20 cellular contexts compared by ENCODE assay signal in the genomic region with DNA sequence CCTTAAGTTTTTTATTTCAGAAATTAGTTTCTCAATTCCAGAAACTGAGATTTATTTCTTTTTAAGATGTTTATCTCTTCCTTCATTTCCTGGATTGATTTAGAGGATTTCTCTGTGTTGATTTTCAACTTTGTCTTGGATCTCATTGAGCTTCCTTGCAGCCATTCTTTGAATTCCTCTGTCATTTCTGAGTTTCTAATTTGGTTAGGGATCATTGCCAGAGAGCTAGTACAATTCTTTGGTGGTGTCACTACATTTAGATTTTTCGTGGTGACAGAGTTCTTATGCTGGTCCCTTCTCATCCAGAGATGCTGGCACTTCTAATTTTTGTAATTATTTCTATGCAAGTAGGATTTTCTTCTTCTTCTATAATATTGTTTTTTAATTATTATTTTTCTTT.
DNase-seq lines count a peak whose midpoint lies in the region; FAIRE-seq and TF ChIP-seq lines count a peak whose summit lies in the region.
"Had no signal": no experiment of that assay in that cellular context is flagged by ENCODE, and none has a peak within 500 bp of the region (broad histone marks: within the 10 kb centered on the region; RNA-seq: fewer than 3 reads in every experiment).

No MANE protein-coding gene starts in this region.

- intact Hi-C loops in posterior cingulate gyrus (cut with DNase I), result no loop called here

- H2AFZ ChIP-seq in astrocyte (ENCODE audit: low read depth, low read length), result no peak overlapping the region

- DNase-seq in GM04503 (ENCODE audit: low read depth), result peak; percentile 33
- DNase-seq in astrocyte (ENCODE audit: low read depth), result peak; percentile 9
- DNase-seq in fibroblast of peridontal ligament (ENCODE audit: extremely low read depth), result peak; percentile 25
- no peak for DNase-seq in GM19239 (ENCODE audit: insufficient read length, low spot score)
- no peak for DNase-seq in stimulated activated CD4-positive, alpha-beta T cell treated with anti-CD3 and anti-CD28 coated beads, Interleukin-1b, Interleukin-23, amount 100 ng/mL, for 48 hours
- DNase-seq in T-helper 2 cell, result no peak
- DNase-seq in posterior cingulate gyrus, result no peak
- DNase-seq: CD4-positive, CD25-positive, alpha-beta regulatory T cell; DMS153; GDM1; Karpas-422; MV-4-11; NCI-H1105; NCI-H1436 treated with DMSO at 0.1 percent for 48 hours; NCI-H446; NCI-H524 treated with DMSO at 0.1 percent for 48 hours; PC-3 had no signal

- H4K20me1 ChIP-seq in astrocyte (ENCODE audit: insufficient read depth, low read length), result no peaks in the 10 kb centered on the region
- H4K20me1 ChIP-seq: BLaER1 had no signal

- no peak overlapping the region for H3K9ac ChIP-seq in astrocyte (ENCODE audit: low read length)
- H3K9ac ChIP-seq: BLaER1 had no signal

- no peak overlapping the region for H3K27ac ChIP-seq in astrocyte (ENCODE audit: low read depth, low read length)
- H3K27ac ChIP-seq: BLaER1 had no signal

- FAIRE-seq in astrocyte (lab: Jason Lieb, UNC) (peak; percentile 83), GM19239 (lab: Jason Lieb, UNC) (no peak)
- FAIRE-seq: GM12892, H54 had no signal

- peaks cover 4% of the 10 kb centered on the region for H3K9me3 Mint-ChIP-seq in astrocyte (ENCODE audit: unreplicated experiment)

- no peaks in the 10 kb centered on the region for H3K9me3 ChIP-seq in astrocyte (ENCODE audit: insufficient read depth, low read depth, low read length)

- TF ChIP-seq CTCF in astrocyte (IDR thresholded peaks at IDR 0.05; ENCODE audit: insufficient read depth, low read depth, low read length), result no peak

- H3K4me1 Mint-ChIP-seq in astrocyte (ENCODE audit: low read depth, unreplicated experiment), result peaks cover 8% of the 10 kb centered on the region

- no peaks in the 10 kb centered on the region for H3K36me3 Mint-ChIP-seq in astrocyte (ENCODE audit: low read depth, unreplicated experiment)
- H3K36me3 Mint-ChIP-seq: CD4-positive, CD25-positive, alpha-beta regulatory T cell had no signal

- no peak overlapping the region for H3K4me3 ChIP-seq in astrocyte (ENCODE audit: insufficient read depth, low read depth, low read length)
- H3K4me3 ChIP-seq: BLaER1 had no signal

- no peaks in the 10 kb centered on the region for H3K27me3 Mint-ChIP-seq in astrocyte (ENCODE audit: low read depth, unreplicated experiment)
- H3K27me3 Mint-ChIP-seq: CD4-positive, CD25-positive, alpha-beta regulatory T cell had no signal

- H3K27ac Mint-ChIP-seq in astrocyte (ENCODE audit: unreplicated experiment), result no peak overlapping the region
- H3K27ac Mint-ChIP-seq: CD4-positive, CD25-positive, alpha-beta regulatory T cell had no signal

- H3K36me3 ChIP-seq in astrocyte (ENCODE audit: insufficient read depth, low read length), result no peaks in the 10 kb centered on the region
- H3K36me3 ChIP-seq: BLaER1 had no signal

- H3K79me2 ChIP-seq in astrocyte (ENCODE audit: insufficient read depth, low read length), result no peaks in the 10 kb centered on the region

- H3K27me3 ChIP-seq in astrocyte (ENCODE audit: insufficient read depth, low read length), result no peaks in the 10 kb centered on the region
- H3K27me3 ChIP-seq: BLaER1 had no signal

- no peak overlapping the region for H3K4me2 ChIP-seq in astrocyte (ENCODE audit: low read length)
- H3K4me2 ChIP-seq: BLaER1 had no signal

- H3K4me1 ChIP-seq in astrocyte (ENCODE audit: insufficient read depth, low read length), result no peaks in the 10 kb centered on the region
- H3K4me1 ChIP-seq: BLaER1 had no signal

- H3K4me3 Mint-ChIP-seq in astrocyte (ENCODE audit: unreplicated experiment), result no peak overlapping the region

Comparison
In these comparisons a context has a peak if more than half of its experiments do, and no peak if none do; other contexts are left out.
1. DNase-seq: peak in GM04503 (single experiment), astrocyte (single experiment) and fibroblast of peridontal ligament (single experiment); none in GM19239 (single experiment), stimulated activated CD4-positive, alpha-beta T cell treated with anti-CD3 and anti-CD28 coated beads, Interleukin-1b, Interleukin-23, amount 100 ng/mL, for 48 hours (single experiment), T-helper 2 cell (0 of 5) and posterior cingulate gyrus (0 of 10).